In the genomic region with DNA sequence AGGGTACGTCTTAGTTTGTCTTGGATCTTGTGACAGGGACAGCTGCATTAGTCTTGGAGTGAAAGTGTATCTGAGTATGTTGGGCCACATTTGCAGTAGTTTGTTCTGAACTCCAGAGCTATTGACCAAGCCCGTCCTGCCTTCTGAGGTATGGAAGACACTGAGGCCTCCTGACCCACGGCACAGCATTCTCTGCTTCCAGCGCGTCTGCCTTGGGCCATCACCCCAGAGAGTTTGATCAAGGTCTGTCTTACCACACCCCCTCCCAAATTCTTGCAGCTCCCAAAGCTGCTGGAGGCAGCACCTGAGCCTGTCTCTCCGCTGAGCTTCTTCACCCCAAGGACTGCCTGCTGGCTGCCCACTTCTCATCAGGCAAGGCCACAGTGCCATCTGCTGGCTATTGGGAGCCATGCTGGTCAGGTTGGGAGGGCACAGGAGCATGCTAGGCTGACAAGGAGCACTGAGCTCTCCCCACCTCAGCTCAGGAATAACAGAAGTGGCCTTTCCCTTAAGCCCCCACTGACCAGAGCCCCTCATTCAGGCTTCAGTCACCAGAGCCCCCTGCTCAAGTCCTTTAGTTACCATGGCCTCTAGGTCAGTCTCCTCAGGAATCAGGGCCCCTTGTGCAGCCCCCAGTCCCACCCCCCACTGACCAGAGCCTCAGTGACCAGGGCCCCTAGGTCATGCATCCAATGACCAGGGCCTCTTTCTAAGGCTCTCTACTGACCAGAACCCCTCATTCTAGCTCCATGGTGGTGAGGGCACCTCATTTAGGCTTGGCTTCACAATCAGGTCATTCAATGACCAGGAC, we compare ENCODE assay signal across 8 cellular contexts. TPM values are rescaled to one million over a fixed set of nuclear protein-coding genes. Genes with fewer than 3 reads are reported as not detected.
DNase-seq lines count a peak whose midpoint lies in the region; ATAC-seq, FAIRE-seq and TF ChIP-seq lines count a peak whose summit lies in the region.

No MANE protein-coding gene starts in this region.

- in situ Hi-C loops in KBM-7 (cut with MboI; ENCODE audit: low pct_unique_long_range_greater_than_20kb, low sequenced_read_pairs) = no loop called here

- no peak for TF ChIP-seq POLR2A in tibial nerve (IDR thresholded peaks at IDR 0.05)

- H3K27ac ChIP-seq in pancreas = peak overlapping the region in 2 of 4 donors; percentile 28 to 41
- no peak overlapping the region for H3K27ac ChIP-seq in tibial nerve

- H3K4me3 ChIP-seq in pancreas (no peak overlapping the region), tibial nerve (no peak overlapping the region)

- intact Hi-C loops in pancreas (cut with DNase I) = no loop called here

- H3K4me1 ChIP-seq in pancreas = peaks cover 8 to 34% (median 23%) of the 10 kb centered on the region in 3 donors
- peaks cover 0 to 7% (median 0%) of the 10 kb centered on the region in 4 donors for H3K4me1 ChIP-seq in tibial nerve

- no peak for TF ChIP-seq EP300 in tibial nerve (IDR thresholded peaks at IDR 0.05)

- FAIRE-seq in pancreas (lab: Jason Lieb, UNC) = no peak

- TF ChIP-seq CTCF in pancreas (IDR thresholded peaks at IDR 0.05) = peak; percentile 81 to 84 (median 82)
- TF ChIP-seq CTCF in tibial nerve (IDR thresholded peaks at IDR 0.05) = peak; percentile 71 to 89 (median 86)

- H3K27me3 ChIP-seq in pancreas = no peaks in the 10 kb centered on the region
- H3K27me3 ChIP-seq in tibial nerve = no peaks in the 10 kb centered on the region

- 32 to 35% methylated on average over 6 of the region's 6 CpGs for WGBS in pancreas, 2 donors
- WGBS in tibial nerve, 2 donors = 45 to 69% methylated on average over 6 of the region's 6 CpGs

- DNase-seq in DMS79 treated with DMSO at 0.1 percent for 48 hours (lab: John Stamatoyannopoulos, UW) (peak; percentile 5), KBM-7 (peak; percentile 72), RPMI7951 (ENCODE audit: low read depth) (peak; percentile 73), germinal center (ENCODE audit: low spot score) (peak; percentile 54), pancreas (peak; percentile 75 to 93 (median 84)), tibial nerve (ENCODE audit: low spot score in 2 of 2) (peak; percentile 60 to 86)
- DNase-seq in activated effector memory CD4-positive, alpha-beta T cell treated with anti-CD3 and anti-CD28 coated beads, Interleukin-2, amount 50 U/mL, for 16 hours = peak; percentile 86

- ATAC-seq in GM21528 (IDR thresholded peaks at IDR 0.05; ENCODE audit: low FRiP score, unreplicated experiment) (peak; percentile 95), pancreas (peak; percentile 75 to 94 (median 90))

- H3K36me3 ChIP-seq in pancreas (no peaks in the 10 kb centered on the region), tibial nerve (no peaks in the 10 kb centered on the region)

- H3K9me3 ChIP-seq in pancreas (no peaks in the 10 kb centered on the region), tibial nerve (no peaks in the 10 kb centered on the region)

RNA-seq across cellular contexts. Expression of a gene that starts 27.2 kb away (rescaled TPM):
- total RNA-seq in RPMI7951 (2014; rRNA removed; shearing (Covaris generic)) = 40.0 and 45.3 TPM in 2 replicates
- 10 to 100 TPM; 19.4 to 32.3 (median 28.4) TPM for total RNA-seq in pancreas
- polyA plus RNA-seq in pancreas = 10 to 100 TPM; 30.6 to 62.0 TPM
- total RNA-seq in tibial nerve = 10 to 100 TPM; 23.1 to 39.8 (median 30.3) TPM

RNA-seq across cellular contexts. Expression of a gene that starts 42.8 kb away (rescaled TPM):
- 200 and 367 TPM in 2 replicates for total RNA-seq in RPMI7951 (2014; rRNA removed; shearing (Covaris generic))
- total RNA-seq in pancreas (10 to 100 TPM in 5 of 6 donors, 1 to 10 TPM in 1; 9.7 to 16.7 (median 14.7) TPM), tibial nerve (100 to 1,000 TPM; 270 to 598 (median 556) TPM)
- polyA plus RNA-seq in pancreas = 10 to 100 TPM; 20.8 to 28.7 TPM

RNA-seq across cellular contexts. Expression of a gene that starts 55.8 kb away (rescaled TPM):
- 17.3 and 22.1 TPM in 2 replicates for total RNA-seq in RPMI7951 (2014; rRNA removed; shearing (Covaris generic))
- total RNA-seq in pancreas = 10 to 100 TPM; 11.4 to 23.0 (median 13.9) TPM
- 10 to 100 TPM; 22.7 to 69.3 TPM for polyA plus RNA-seq in pancreas
- total RNA-seq in tibial nerve = 10 to 100 TPM; 56.1 to 67.6 (median 62.8) TPM

Comparison
In these comparisons a context has a peak if more than half of its experiments do, and no peak if none do; other contexts are left out.
1. DNase-seq: peak in every context shown above with its lines; median percentile 86 in activated effector memory CD4-positive, alpha-beta T cell treated with anti-CD3 and anti-CD28 coated beads, Interleukin-2, amount 50 U/mL, for 16 hours; 84 in pancreas; 73 in RPMI7951; 73 in tibial nerve; 72 in KBM-7; 54 in germinal center; 5 in DMS79 treated with DMSO at 0.1 percent for 48 hours.
2. RNA of a gene that starts 42.8 kb away (total RNA-seq): 270 to 598 TPM in tibial nerve and 200 to 367 TPM in RPMI7951; 9.7 to 16.7 TPM in pancreas; every median in the first group is over 10 times any median in the second.